17 cellular contexts compared by ENCODE assay signal in genomic region chr10:107434854-107435253, GRCh38.
"Had no signal": no experiment of that assay in that cellular context is flagged by ENCODE, and none has a peak within 500 bp of the region (broad histone marks: within the 10 kb centered on the region; RNA-seq: fewer than 3 reads in every experiment).

No MANE protein-coding gene starts in this region.

- H3K4me3 Mint-ChIP-seq: activated naive CD8-positive, alpha-beta T cell; activated T-cell treated with anti-CD3 and anti-CD28 coated beads, Interleukin-2, amount 50 U/mL, for 72 hours; naive thymus-derived CD4-positive, alpha-beta T cell had no signal

- H3K27ac Mint-ChIP-seq: activated naive CD8-positive, alpha-beta T cell; activated T-cell treated with anti-CD3 and anti-CD28 coated beads, Interleukin-2, amount 50 U/mL, for 72 hours; naive thymus-derived CD4-positive, alpha-beta T cell had no signal

- H3K4me1 Mint-ChIP-seq: naive thymus-derived CD4-positive, alpha-beta T cell had no signal

- H3K27me3 ChIP-seq: gastrocnemius medialis, heart left ventricle, left lung, ovary, right lobe of liver, testis, upper lobe of left lung had no signal

- H3K4me1 ChIP-seq: gastrocnemius medialis, heart left ventricle, left lung, right lobe of liver, testis, upper lobe of left lung had no signal

- H3K4me3 ChIP-seq: gastrocnemius medialis, heart left ventricle, left lung, mucosa of descending colon, ovary, right lobe of liver, testis, upper lobe of left lung had no signal

- H3K27ac ChIP-seq: gastrocnemius medialis, heart left ventricle, left lung, ovary, right lobe of liver, testis, upper lobe of left lung, WERI-Rb-1 had no signal

- ATAC-seq: activated T-cell treated with anti-CD3 and anti-CD28 coated beads, Interleukin-2, amount 50 U/mL, for 72 hours; gastrocnemius medialis; heart left ventricle; left lung; mucosa of descending colon; naive thymus-derived CD4-positive, alpha-beta T cell; right lobe of liver had no signal

- DNase-seq: activated CD4-positive, alpha-beta T cell treated with anti-CD3 and anti-CD28 coated beads, Interleukin-2, amount 50 U/mL, for 4 hours; activated effector memory CD4-positive, alpha-beta T cell treated with anti-CD3 and anti-CD28 coated beads, Interleukin-2, amount 50 U/mL, for 16 hours; activated T-cell treated with anti-CD3 and anti-CD28 coated beads, Interleukin-2, amount 50 U/mL, for 72 hours; effector CD4-positive, alpha-beta T cell; gastrocnemius medialis; heart left ventricle; left lung; mucosa of descending colon; naive thymus-derived CD4-positive, alpha-beta T cell; ovary; right lobe of liver; stimulated activated CD4-positive, alpha-beta T cell treated with anti-CD3 and anti-CD28 coated beads, Interleukin-15, amount 100 ng/mL, for 24 hours; stimulated activated CD4-positive, alpha-beta T cell treated with anti-CD3 and anti-CD28 coated beads, Interleukin-2, amount 100 ng/mL, for 48 hours; testis; upper lobe of left lung; WERI-Rb-1 had no signal

- H3K36me3 ChIP-seq: gastrocnemius medialis, heart left ventricle, left lung, ovary, right lobe of liver, upper lobe of left lung, WERI-Rb-1 had no signal

- H3K27me3 Mint-ChIP-seq: activated naive CD8-positive, alpha-beta T cell; naive thymus-derived CD4-positive, alpha-beta T cell had no signal

- H3K36me3 Mint-ChIP-seq: activated naive CD8-positive, alpha-beta T cell; naive thymus-derived CD4-positive, alpha-beta T cell had no signal

- H3K9me3 ChIP-seq: gastrocnemius medialis, heart left ventricle, mucosa of descending colon, ovary, right lobe of liver, testis, upper lobe of left lung had no signal
